In the genomic region with DNA sequence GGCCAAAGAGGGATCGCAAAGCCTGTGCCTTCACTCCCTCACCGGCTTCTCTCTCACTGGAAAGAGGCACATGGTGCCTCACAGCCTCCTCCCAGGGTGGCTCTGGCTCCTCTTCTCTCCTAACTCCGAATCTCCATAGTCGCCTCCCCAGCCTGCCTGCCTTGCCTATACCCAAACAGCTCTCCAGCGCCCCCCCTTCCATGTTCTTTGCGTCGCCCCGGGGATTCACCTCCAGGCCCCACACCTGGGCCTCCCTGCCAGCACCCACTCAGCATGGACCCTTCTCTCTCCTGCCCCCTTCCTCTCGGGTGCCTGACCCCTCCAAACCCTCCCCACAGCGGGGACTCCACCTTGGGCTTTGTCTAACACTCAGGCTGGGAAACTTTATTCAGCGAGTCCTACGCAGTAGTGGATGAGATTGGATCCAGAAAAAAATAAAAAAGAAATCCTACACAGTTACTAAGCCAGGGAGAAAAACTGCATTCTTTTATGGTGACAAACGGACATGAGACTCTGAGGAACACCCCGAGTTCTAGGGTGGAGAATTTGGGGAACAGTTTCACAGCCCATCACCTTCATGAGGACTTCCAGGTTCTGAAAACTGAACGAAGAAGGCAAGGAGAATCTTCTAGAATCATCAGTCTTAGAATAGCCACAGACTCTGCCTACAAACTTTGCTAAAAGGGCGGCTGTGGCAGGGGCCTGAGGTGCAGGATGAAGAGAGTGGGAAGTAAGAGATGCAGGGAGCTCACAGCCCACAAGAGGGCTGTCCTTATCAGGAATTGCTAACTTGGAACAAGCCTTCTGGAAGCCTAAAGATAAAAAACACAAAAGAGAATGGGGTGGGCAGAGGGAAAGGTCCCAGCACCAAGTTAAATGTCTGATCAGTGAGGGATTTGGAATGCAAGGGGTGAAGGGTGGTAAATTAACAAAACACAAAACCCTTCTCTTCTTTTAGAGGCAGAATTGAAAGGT, we compare ENCODE assay signal across 2 cellular contexts.
A peak's percentile ranks its signal among the peaks of the same experiment; 100 is the strongest.
TF ChIP-seq lines count a peak whose summit lies in the region.

No MANE protein-coding gene starts in this region.

TF ChIP-seq in A549, 52 proteins besides CTCF, POLR2A, EP300 and RAD21 (continued from another document):
- TF ChIP-seq ESRRA (IDR thresholded peaks at IDR 0.05; ENCODE audit: borderline replicate concordance, low read length): no peak
- TF ChIP-seq, protein P1, sequence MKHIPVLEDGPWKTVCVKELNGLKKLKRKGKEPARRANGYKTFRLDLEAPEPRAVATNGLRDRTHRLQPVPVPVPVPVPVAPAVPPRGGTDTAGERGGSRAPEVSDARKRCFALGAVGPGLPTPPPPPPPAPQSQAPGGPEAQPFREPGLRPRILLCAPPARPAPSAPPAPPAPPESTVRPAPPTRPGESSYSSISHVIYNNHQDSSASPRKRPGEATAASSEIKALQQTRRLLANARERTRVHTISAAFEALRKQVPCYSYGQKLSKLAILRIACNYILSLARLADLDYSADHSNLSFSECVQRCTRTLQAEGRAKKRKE (CRISPR knock-in tag; IDR thresholded peaks at IDR 0.05; ENCODE audit: low read depth): no peak
- TF ChIP-seq ZC3H11A (IDR thresholded peaks at IDR 0.05): no peak
- no peak for TF ChIP-seq GATA3 (IDR thresholded peaks at IDR 0.05; ENCODE audit: borderline replicate concordance)
- TF ChIP-seq, protein P2, sequence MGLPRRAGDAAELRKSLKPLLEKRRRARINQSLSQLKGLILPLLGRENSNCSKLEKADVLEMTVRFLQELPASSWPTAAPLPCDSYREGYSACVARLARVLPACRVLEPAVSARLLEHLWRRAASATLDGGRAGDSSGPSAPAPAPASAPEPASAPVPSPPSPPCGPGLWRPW (IDR thresholded peaks at IDR 0.05): no peak
- no peak for TF ChIP-seq CHD4 (IDR thresholded peaks at IDR 0.05; ENCODE audit: borderline replicate concordance)
- no peak for TF ChIP-seq HEYL (CRISPR knock-in tag; IDR thresholded peaks at IDR 0.05)
- TF ChIP-seq FOSL2 (IDR thresholded peaks at IDR 0.05): no peak
- no peak for TF ChIP-seq FOSL2 (CRISPR knock-in tag; IDR thresholded peaks at IDR 0.05)
- no peak for TF ChIP-seq JUNB (IDR thresholded peaks at IDR 0.05)
- no peak for TF ChIP-seq SMC3 (IDR thresholded peaks at IDR 0.05)
- TF ChIP-seq HOXA7 (CRISPR knock-in tag; IDR thresholded peaks at IDR 0.05): no peak
- no peak for TF ChIP-seq FOSB (CRISPR knock-in tag; IDR thresholded peaks at IDR 0.05)

TF ChIP-seq in HEK293, 187 proteins besides CTCF, POLR2A, EP300 and RAD21 (continued from another document):
- TF ChIP-seq, protein P3, sequence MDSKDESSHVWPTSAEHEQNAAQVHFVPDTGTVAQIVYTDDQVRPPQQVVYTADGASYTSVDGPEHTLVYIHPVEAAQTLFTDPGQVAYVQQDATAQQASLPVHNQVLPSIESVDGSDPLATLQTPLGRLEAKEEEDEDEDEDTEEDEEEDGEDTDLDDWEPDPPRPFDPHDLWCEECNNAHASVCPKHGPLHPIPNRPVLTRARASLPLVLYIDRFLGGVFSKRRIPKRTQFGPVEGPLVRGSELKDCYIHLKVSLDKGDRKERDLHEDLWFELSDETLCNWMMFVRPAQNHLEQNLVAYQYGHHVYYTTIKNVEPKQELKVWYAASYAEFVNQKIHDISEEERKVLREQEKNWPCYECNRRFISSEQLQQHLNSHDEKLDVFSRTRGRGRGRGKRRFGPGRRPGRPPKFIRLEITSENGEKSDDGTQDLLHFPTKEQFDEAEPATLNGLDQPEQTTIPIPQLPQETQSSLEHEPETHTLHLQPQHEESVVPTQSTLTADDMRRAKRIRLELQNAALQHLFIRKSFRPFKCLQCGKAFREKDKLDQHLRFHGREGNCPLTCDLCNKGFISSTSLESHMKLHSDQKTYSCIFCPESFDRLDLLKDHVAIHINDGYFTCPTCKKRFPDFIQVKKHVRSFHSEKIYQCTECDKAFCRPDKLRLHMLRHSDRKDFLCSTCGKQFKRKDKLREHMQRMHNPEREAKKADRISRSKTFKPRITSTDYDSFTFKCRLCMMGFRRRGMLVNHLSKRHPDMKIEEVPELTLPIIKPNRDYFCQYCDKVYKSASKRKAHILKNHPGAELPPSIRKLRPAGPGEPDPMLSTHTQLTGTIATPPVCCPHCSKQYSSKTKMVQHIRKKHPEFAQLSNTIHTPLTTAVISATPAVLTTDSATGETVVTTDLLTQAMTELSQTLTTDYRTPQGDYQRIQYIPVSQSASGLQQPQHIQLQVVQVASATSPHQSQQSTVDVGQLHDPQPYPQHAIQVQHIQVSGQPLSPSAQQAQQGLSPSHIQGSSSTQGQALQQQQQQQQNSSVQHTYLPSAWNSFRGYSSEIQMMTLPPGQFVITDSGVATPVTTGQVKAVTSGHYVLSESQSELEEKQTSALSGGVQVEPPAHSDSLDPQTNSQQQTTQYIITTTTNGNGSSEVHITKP (tag by site-specific recombination; IDR thresholded peaks at IDR 0.05): peak; percentile 30; the same call in 1 of the 2 replicates
- no peak for TF ChIP-seq ZNF366 (tag by site-specific recombination; conservative IDR thresholded peaks at IDR 0.05)
- peak; percentile 47 for TF ChIP-seq ZIC2 (tag by site-specific recombination; IDR thresholded peaks at IDR 0.05)
- TF ChIP-seq, protein P4, sequence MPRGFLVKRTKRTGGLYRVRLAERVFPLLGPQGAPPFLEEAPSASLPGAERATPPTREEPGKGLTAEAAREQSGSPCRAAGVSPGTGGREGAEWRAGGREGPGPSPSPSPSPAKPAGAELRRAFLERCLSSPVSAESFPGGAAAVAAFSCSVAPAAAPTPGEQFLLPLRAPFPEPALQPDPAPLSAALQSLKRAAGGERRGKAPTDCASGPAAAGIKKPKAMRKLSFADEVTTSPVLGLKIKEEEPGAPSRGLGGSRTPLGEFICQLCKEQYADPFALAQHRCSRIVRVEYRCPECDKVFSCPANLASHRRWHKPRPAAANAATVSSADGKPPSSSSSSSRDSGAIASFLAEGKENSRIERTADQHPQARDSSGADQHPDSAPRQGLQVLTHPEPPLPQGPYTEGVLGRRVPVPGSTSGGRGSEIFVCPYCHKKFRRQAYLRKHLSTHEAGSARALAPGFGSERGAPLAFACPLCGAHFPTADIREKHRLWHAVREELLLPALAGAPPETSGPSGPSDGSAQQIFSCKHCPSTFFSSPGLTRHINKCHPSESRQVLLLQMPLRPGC (tag by site-specific recombination; IDR thresholded peaks at IDR 0.05): no peak
- TF ChIP-seq GLIS1 (tag by site-specific recombination; IDR thresholded peaks at IDR 0.05): no peak
- TF ChIP-seq, protein P5, sequence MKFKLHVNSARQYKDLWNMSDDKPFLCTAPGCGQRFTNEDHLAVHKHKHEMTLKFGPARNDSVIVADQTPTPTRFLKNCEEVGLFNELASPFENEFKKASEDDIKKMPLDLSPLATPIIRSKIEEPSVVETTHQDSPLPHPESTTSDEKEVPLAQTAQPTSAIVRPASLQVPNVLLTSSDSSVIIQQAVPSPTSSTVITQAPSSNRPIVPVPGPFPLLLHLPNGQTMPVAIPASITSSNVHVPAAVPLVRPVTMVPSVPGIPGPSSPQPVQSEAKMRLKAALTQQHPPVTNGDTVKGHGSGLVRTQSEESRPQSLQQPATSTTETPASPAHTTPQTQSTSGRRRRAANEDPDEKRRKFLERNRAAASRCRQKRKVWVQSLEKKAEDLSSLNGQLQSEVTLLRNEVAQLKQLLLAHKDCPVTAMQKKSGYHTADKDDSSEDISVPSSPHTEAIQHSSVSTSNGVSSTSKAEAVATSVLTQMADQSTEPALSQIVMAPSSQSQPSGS (tag by site-specific recombination; IDR thresholded peaks at IDR 0.05; ENCODE audit: low read depth): no peak
- TF ChIP-seq ZNF37A (tag by site-specific recombination; IDR thresholded peaks at IDR 0.05): no peak
- TF ChIP-seq ZFHX2 (tag by site-specific recombination; conservative IDR thresholded peaks at IDR 0.05): peak; percentile 25; the same call in 1 of the 2 replicates
- TF ChIP-seq ZNF654 (tag by site-specific recombination; IDR thresholded peaks at IDR 0.05; ENCODE audit: low read depth): peak; percentile 27
- TF ChIP-seq, protein P6, sequence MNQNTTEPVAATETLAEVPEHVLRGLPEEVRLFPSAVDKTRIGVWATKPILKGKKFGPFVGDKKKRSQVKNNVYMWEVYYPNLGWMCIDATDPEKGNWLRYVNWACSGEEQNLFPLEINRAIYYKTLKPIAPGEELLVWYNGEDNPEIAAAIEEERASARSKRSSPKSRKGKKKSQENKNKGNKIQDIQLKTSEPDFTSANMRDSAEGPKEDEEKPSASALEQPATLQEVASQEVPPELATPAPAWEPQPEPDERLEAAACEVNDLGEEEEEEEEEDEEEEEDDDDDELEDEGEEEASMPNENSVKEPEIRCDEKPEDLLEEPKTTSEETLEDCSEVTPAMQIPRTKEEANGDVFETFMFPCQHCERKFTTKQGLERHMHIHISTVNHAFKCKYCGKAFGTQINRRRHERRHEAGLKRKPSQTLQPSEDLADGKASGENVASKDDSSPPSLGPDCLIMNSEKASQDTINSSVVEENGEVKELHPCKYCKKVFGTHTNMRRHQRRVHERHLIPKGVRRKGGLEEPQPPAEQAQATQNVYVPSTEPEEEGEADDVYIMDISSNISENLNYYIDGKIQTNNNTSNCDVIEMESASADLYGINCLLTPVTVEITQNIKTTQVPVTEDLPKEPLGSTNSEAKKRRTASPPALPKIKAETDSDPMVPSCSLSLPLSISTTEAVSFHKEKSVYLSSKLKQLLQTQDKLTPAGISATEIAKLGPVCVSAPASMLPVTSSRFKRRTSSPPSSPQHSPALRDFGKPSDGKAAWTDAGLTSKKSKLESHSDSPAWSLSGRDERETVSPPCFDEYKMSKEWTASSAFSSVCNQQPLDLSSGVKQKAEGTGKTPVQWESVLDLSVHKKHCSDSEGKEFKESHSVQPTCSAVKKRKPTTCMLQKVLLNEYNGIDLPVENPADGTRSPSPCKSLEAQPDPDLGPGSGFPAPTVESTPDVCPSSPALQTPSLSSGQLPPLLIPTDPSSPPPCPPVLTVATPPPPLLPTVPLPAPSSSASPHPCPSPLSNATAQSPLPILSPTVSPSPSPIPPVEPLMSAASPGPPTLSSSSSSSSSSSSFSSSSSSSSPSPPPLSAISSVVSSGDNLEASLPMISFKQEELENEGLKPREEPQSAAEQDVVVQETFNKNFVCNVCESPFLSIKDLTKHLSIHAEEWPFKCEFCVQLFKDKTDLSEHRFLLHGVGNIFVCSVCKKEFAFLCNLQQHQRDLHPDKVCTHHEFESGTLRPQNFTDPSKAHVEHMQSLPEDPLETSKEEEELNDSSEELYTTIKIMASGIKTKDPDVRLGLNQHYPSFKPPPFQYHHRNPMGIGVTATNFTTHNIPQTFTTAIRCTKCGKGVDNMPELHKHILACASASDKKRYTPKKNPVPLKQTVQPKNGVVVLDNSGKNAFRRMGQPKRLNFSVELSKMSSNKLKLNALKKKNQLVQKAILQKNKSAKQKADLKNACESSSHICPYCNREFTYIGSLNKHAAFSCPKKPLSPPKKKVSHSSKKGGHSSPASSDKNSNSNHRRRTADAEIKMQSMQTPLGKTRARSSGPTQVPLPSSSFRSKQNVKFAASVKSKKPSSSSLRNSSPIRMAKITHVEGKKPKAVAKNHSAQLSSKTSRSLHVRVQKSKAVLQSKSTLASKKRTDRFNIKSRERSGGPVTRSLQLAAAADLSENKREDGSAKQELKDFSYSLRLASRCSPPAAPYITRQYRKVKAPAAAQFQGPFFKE (tag by site-specific recombination; IDR thresholded peaks at IDR 0.05; ENCODE audit: borderline replicate concordance): no peak
- peak; percentile 50; the same call in 1 of the 2 replicates for TF ChIP-seq EGR2 (tag by site-specific recombination; IDR thresholded peaks at IDR 0.05; ENCODE audit: low read depth)
- no peak for TF ChIP-seq SCRT2 (tag by site-specific recombination; IDR thresholded peaks at IDR 0.05)
- TF ChIP-seq SCRT1 (tag by site-specific recombination; IDR thresholded peaks at IDR 0.05; ENCODE audit: borderline replicate concordance): no peak
- TF ChIP-seq ZNF843 (tag by site-specific recombination; IDR thresholded peaks at IDR 0.05): no peak
TF ChIP-seq in HEK293: peak in this region for 5.
